ENCODE assay signal across 18 cellular contexts in genomic region chr11:134339756-134340155, GRCh38. TPM values are rescaled to one million over a fixed set of nuclear protein-coding genes. Genes with fewer than 3 reads are reported as not detected.
DNase-seq lines count a peak whose midpoint lies in the region; FAIRE-seq and TF ChIP-seq lines count a peak whose summit lies in the region.
"Had no signal": no experiment of that assay in that cellular context is flagged by ENCODE, and none has a peak within 500 bp of the region (broad histone marks: within the 10 kb centered on the region; RNA-seq: fewer than 3 reads in every experiment).

No MANE protein-coding gene starts in this region.

- no peaks in the 10 kb centered on the region for H3K9me1 ChIP-seq in keratinocyte (ENCODE audit: control insufficient read depth, extremely low read depth, insufficient read depth, low read length)

- 15 to 72% (median 52%) methylated on average over 4 of the region's 4 CpGs for WGBS in small intestine, 3 donors
- 71 to 89% (median 84%) methylated on average over 4 of the region's 4 CpGs for WGBS in spleen, 5 donors

- H3K4me1 ChIP-seq in keratinocyte (ENCODE audit: control insufficient read depth, extremely low read depth, insufficient read depth, low read length) (peaks cover 8% of the 10 kb centered on the region), small intestine (ENCODE audit: control insufficient read depth in 2 of 2, insufficient read depth in 1 of 2, low read depth in 1 of 2, low read length in 1 of 2) (peaks cover 0 to 3% of the 10 kb centered on the region in 2 donors), spleen (no peaks in the 10 kb centered on the region)

- H2AFZ ChIP-seq in keratinocyte (ENCODE audit: control insufficient read depth, low read length): no peak overlapping the region

- H3K27me3 ChIP-seq in keratinocyte (ENCODE audit: control insufficient read depth, extremely low read depth, insufficient read depth, low read length) (no peaks in the 10 kb centered on the region), small intestine (ENCODE audit: control insufficient read depth in 2 of 2, insufficient read depth in 2 of 2, low read length in 2 of 2) (no peaks in the 10 kb centered on the region), spleen (replicated peaks in 1 of 7) (peaks cover 0 to under 1% (median 0%) of the 10 kb centered on the region in 7 donors)
- H3K27me3 ChIP-seq: MG63 had no signal

- DNase-seq in HT-29 (ENCODE audit: low spot score) (peak; percentile 46), SW480 (ENCODE audit: low spot score) (peak; percentile 59), keratinocyte (ENCODE audit: low read depth, low spot score) (peak; percentile 78), small intestine (peak; percentile 94), GM19240 (ENCODE audit: insufficient read length, low spot score) (no peak), HuH-7.5 (ENCODE audit: low spot score) (no peak), hypothalamus (lab: John Stamatoyannopoulos, UW) (no peak), spleen (no peak)
- DNase-seq: AML-193, DND-41, GOT3, MG63, NCI-H1092, NCI-H1436 treated with DMSO at 0.1 percent for 48 hours, NCI-H345, NCI-H524 treated with DMSO at 0.1 percent for 48 hours had no signal

- intact Hi-C loops in spleen (cut with DNase I; ENCODE audit: low total_unique reads): no loop called here

- H3K36me3 ChIP-seq in keratinocyte (ENCODE audit: control insufficient read depth in 2 of 2, extremely low read depth in 1 of 2, insufficient read depth in 2 of 2, low read length in 2 of 2): no peaks in the 10 kb centered on the region
- H3K36me3 ChIP-seq in small intestine (ENCODE audit: control insufficient read depth in 2 of 2, insufficient read depth in 2 of 2, low read length in 2 of 2): no peaks in the 10 kb centered on the region
- no peaks in the 10 kb centered on the region for H3K36me3 ChIP-seq in spleen
- H3K36me3 ChIP-seq: MG63 had no signal

- H3K9me3 ChIP-seq in keratinocyte (ENCODE audit: control insufficient read depth, low read depth, low read length) (no peaks in the 10 kb centered on the region), small intestine (ENCODE audit: control insufficient read depth, low read depth) (no peaks in the 10 kb centered on the region), spleen (no peaks in the 10 kb centered on the region)
- H3K9me3 ChIP-seq: MG63 had no signal

- peak overlapping the region; percentile 26 for H3K4me2 ChIP-seq in keratinocyte (ENCODE audit: control insufficient read depth, extremely low read depth, insufficient read depth, low read depth, low read length)
- H3K4me2 ChIP-seq: KMS-11 had no signal

- no peaks in the 10 kb centered on the region for H4K20me1 ChIP-seq in keratinocyte (ENCODE audit: control insufficient read depth, extremely low read depth, insufficient read depth, low read length)

- dilution Hi-C loops in keratinocyte (cut with MboI; ENCODE audit: extremely low pct_ligation_motif_present, low sequenced_read_pairs): no loop called here

- H3K79me2 ChIP-seq in keratinocyte (ENCODE audit: control insufficient read depth, insufficient read depth, low read length): no peaks in the 10 kb centered on the region

- peak; percentile 13 for FAIRE-seq in keratinocyte (lab: Jason Lieb, UNC)
- FAIRE-seq in small intestine (lab: Jason Lieb, UNC): no peak

- TF ChIP-seq POLR2A in spleen (IDR thresholded peaks at IDR 0.05): no peak

- H3K9ac ChIP-seq in keratinocyte (ENCODE audit: control insufficient read depth, extremely low read depth, insufficient read depth, low read length): no peak overlapping the region
- H3K9ac ChIP-seq: KMS-11 had no signal

- no peak overlapping the region for H3K4me3 ChIP-seq in keratinocyte (ENCODE audit: control insufficient read depth in 2 of 3, extremely low read depth in 1 of 3, insufficient read depth in 2 of 3, low read depth in 1 of 3, low read length in 3 of 3)
- no peak overlapping the region for H3K4me3 ChIP-seq in small intestine (ENCODE audit: low read depth in 1 of 2, low read length in 2 of 2)
- no peak overlapping the region for H3K4me3 ChIP-seq in spleen
- H3K4me3 ChIP-seq: MG63 had no signal

- H3K27ac ChIP-seq in keratinocyte (ENCODE audit: control insufficient read depth, insufficient read depth, low read length): no peak overlapping the region
- peak overlapping the region in 1 of 2 donors; percentile 51 for H3K27ac ChIP-seq in small intestine (ENCODE audit: low read depth in 1 of 2, low read length in 1 of 2)
- no peak overlapping the region for H3K27ac ChIP-seq in spleen
- H3K27ac ChIP-seq: C4-2B, KMS-11 had no signal

- TF ChIP-seq CTCF in keratinocyte (optimal IDR thresholded peaks at IDR 0.05 in 1 of 3, IDR thresholded peaks at IDR 0.05 in 1 of 3, conservative IDR thresholded peaks at IDR 0.05 in 1 of 3; ENCODE audit: extremely low read depth in 1 of 3, insufficient read depth in 2 of 3, low read length in 3 of 3) (no peak), spleen (IDR thresholded peaks at IDR 0.05 in 8 of 11, conservative IDR thresholded peaks at IDR 0.05 in 3 of 11) (no peak)

RNA-seq across cellular contexts. Expression of gene GLB1L2, which starts 8.0 kb away (rescaled TPM):
- 77.4 and 79.0 TPM in 2 replicates for total RNA-seq in HT-29 (2014; rRNA removed; shearing (Covaris generic))
- polyA plus RNA-seq in keratinocyte (4.0 to 5.1 TPM (median 4.3 TPM) in 3 replicates), small intestine (1 to 10 TPM; 1.4 to 9.6 (median 1.8) TPM), spleen (under 1 TPM; 0.29 to 0.48 (median 0.46) TPM)
- polyA plus RNA-seq in keratinocyte (2011; ENCODE audit: low read depth): 3.0 TPM
- 3.3 and 3.4 TPM in 2 replicates for polyA plus RNA-seq in keratinocyte (2011; cell fraction: cytosol; rRNA removed)
- polyA plus RNA-seq in keratinocyte (2011; cell fraction: nucleus; rRNA removed): 8.3 and 9.0 TPM in 2 replicates
- 4.3 and 8.0 TPM in 2 replicates for polyA plus RNA-seq in keratinocyte (2012; ENCODE audit: low replicate concordance)
- 4.4 to 5.6 TPM (median 5.4 TPM) in 3 replicates for polyA minus RNA-seq in keratinocyte
- 4.2 TPM for polyA minus RNA-seq in keratinocyte (2011; cell fraction: cytosol; rRNA and poly(A)+ RNA removed)
- 5.8 and 6.1 TPM in 2 replicates for polyA minus RNA-seq in keratinocyte (2011; cell fraction: nucleus; rRNA and poly(A)+ RNA removed)
- total RNA-seq in spleen: 1 to 10 TPM in 1 of 7 donors, under 1 TPM in 5, not detected in 1; 0.36 to 1.5 (median 0.65) TPM

Comparison
In these comparisons a context has a peak if more than half of its experiments do, and no peak if none do; other contexts are left out.
1. DNase-seq: peak in HT-29 (single experiment), SW480 (single experiment), keratinocyte (single experiment) and small intestine (single experiment); none in GM19240 (single experiment), HuH-7.5 (single experiment), hypothalamus (0 of 51) and spleen (single experiment).